Comparison of ENCODE assay signal across 9 cellular contexts in the genomic region with DNA sequence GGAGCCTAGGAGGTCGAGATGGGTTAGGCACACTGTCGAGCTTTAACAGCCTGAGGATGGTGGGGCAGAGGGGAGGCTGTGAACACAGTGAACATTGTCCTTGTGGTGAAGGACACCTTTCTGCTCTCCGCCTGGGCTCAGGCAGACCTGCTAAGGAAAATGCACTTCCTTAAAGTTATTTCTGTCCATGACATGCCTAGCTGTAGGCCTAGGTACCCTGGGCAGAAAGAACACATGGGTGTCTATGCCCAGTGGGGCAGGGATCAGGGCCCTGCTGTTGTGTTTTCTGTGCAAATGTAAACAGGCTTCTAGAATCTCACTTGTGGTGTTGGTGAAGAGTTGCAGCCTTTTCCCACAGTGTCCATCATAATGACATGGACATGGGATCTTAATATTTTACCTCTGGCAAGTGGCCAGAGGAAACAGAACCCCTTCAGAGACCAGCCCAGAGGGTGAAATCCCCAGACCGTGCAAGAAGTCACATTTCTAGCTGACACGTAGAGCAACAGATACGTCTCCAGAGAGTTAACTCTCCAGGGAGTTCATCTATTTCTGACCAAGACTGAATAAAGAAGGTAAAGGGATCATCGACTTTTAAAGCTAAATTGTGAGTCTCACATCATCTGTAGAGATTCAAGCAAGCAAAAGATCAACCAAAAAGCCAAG.
DNase-seq lines count a peak whose midpoint lies in the region; ATAC-seq and TF ChIP-seq lines count a peak whose summit lies in the region.
"Had no signal": no experiment of that assay in that cellular context is flagged by ENCODE, and none has a peak within 500 bp of the region (broad histone marks: within the 10 kb centered on the region; RNA-seq: fewer than 3 reads in every experiment).

No MANE protein-coding gene starts in this region.

- no peaks in the 10 kb centered on the region for H3K27me3 Mint-ChIP-seq in T-helper 2 cell treated with Interferon-gamma antibody and Interleukin-4, amounts not matched to agents 5 μg/mL and 100 μg/mL, for 36 hours (ENCODE audit: low read depth)

- WGBS in gastroesophageal sphincter (ENCODE audit: low coverage in 1 of 2), 2 donors = 12 to 33% methylated on average over 3 to 6 of the region's 7 CpGs
- WGBS in upper lobe of left lung, 2 donors = 53 to 54% methylated on average over 7 of the region's 7 CpGs

- H3K27me3 ChIP-seq in gastroesophageal sphincter (no peaks in the 10 kb centered on the region), upper lobe of left lung (no peaks in the 10 kb centered on the region)

- peak; percentile 70 for ATAC-seq in HG03342 (IDR thresholded peaks at IDR 0.05; ENCODE audit: unreplicated experiment)
- no peak for ATAC-seq in gastroesophageal sphincter
- ATAC-seq in upper lobe of left lung (ENCODE audit: low FRiP score in 2 of 2) = no peak

- DNase-seq in T-helper 2 cell treated with Interferon-gamma antibody and Interleukin-4, amounts not matched to agents 5 μg/mL and 100 μg/mL, for 36 hours (ENCODE audit: low spot score) = no peak
- DNase-seq in T-helper 2 cell (no peak), upper lobe of left lung (no peak), EL (no peak), mucosa of gallbladder (ENCODE audit: low spot score) (no peak), AML-193 (lab: John Stamatoyannopoulos, UW) (no peak)

- peaks cover 57% of the 10 kb centered on the region for H3K4me1 Mint-ChIP-seq in T-helper 2 cell treated with Interferon-gamma antibody and Interleukin-4, amounts not matched to agents 5 μg/mL and 100 μg/mL, for 36 hours (ENCODE audit: low read depth)

- H3K27ac ChIP-seq in gastroesophageal sphincter (peak overlapping the region; percentile 89 to 99 (median 92)), upper lobe of left lung (peak overlapping the region; percentile 68 to 83 (median 73))
- H3K27ac ChIP-seq: 22Rv1 had no signal

- H3K4me3 ChIP-seq in gastroesophageal sphincter = peak overlapping the region in 1 of 2 donors; percentile 46
- H3K4me3 ChIP-seq in upper lobe of left lung = peak overlapping the region in 1 of 4 donors; percentile 39

- H3K36me3 ChIP-seq in gastroesophageal sphincter = no peaks in the 10 kb centered on the region
- H3K36me3 ChIP-seq in upper lobe of left lung = no peaks in the 10 kb centered on the region

- H3K36me3 Mint-ChIP-seq in T-helper 2 cell treated with Interferon-gamma antibody and Interleukin-4, amounts not matched to agents 5 μg/mL and 100 μg/mL, for 36 hours (ENCODE audit: low read depth) = peaks cover 18% of the 10 kb centered on the region

- H3K4me3 Mint-ChIP-seq in T-helper 2 cell treated with Interferon-gamma antibody and Interleukin-4, amounts not matched to agents 5 μg/mL and 100 μg/mL, for 36 hours = no peak overlapping the region

- H3K27ac Mint-ChIP-seq in T-helper 2 cell treated with Interferon-gamma antibody and Interleukin-4, amounts not matched to agents 5 μg/mL and 100 μg/mL, for 36 hours = peak overlapping the region; percentile 18

- TF ChIP-seq CTCF in gastroesophageal sphincter (IDR thresholded peaks at IDR 0.05) (no peak), upper lobe of left lung (IDR thresholded peaks at IDR 0.05) (no peak)

- H3K9me3 ChIP-seq in gastroesophageal sphincter (no peaks in the 10 kb centered on the region), upper lobe of left lung (no peaks in the 10 kb centered on the region)

- TF ChIP-seq POLR2A in gastroesophageal sphincter (IDR thresholded peaks at IDR 0.05) (no peak), upper lobe of left lung (IDR thresholded peaks at IDR 0.05) (no peak)

- no peaks in the 10 kb centered on the region for H3K9me3 Mint-ChIP-seq in T-helper 2 cell treated with Interferon-gamma antibody and Interleukin-4, amounts not matched to agents 5 μg/mL and 100 μg/mL, for 36 hours

- peaks cover 20 to 99% (median 46%) of the 10 kb centered on the region in 3 donors for H3K4me1 ChIP-seq in gastroesophageal sphincter
- peaks cover 56 to 90% (median 63%) of the 10 kb centered on the region in 4 donors for H3K4me1 ChIP-seq in upper lobe of left lung

- TF ChIP-seq EP300 in gastroesophageal sphincter (IDR thresholded peaks at IDR 0.05) (no peak), upper lobe of left lung (IDR thresholded peaks at IDR 0.05) (no peak)
